8 cellular contexts compared by ENCODE assay signal in genomic region chr7:2529161-2530075, GRCh38.
DNase-seq lines count a peak whose midpoint lies in the region; ATAC-seq lines count a peak whose summit lies in the region.

No MANE protein-coding gene starts in this region.

- peaks cover 49% of the 10 kb centered on the region for H3K36me3 ChIP-seq in NT2/D1 (ENCODE audit: insufficient read depth, insufficient read length, low read length)

- ATAC-seq in GM21576 (IDR thresholded peaks at IDR 0.05; ENCODE audit: unreplicated experiment) = peak; percentile 36
- no peak for ATAC-seq in HG03045 (IDR thresholded peaks at IDR 0.05; ENCODE audit: unreplicated experiment)

- no peaks in the 10 kb centered on the region for H3K27me3 ChIP-seq in NT2/D1 (ENCODE audit: insufficient read depth, insufficient read length)

- intact Hi-C loops in head of caudate nucleus (cut with DNase I) = no loop called here

- H3K4me3 ChIP-seq in NT2/D1 (ENCODE audit: insufficient read length, low read depth) = no peak overlapping the region
- H3K4me3 ChIP-seq in skin epidermis = peak overlapping the region in 1 of 7 experiments; percentile 13

- H3K9ac ChIP-seq in NT2/D1 (ENCODE audit: insufficient read length, low read depth) = peak overlapping the region; percentile 47

- peak overlapping the region; percentile 43 to 99 (median 84) for H3K27ac ChIP-seq in skin epidermis

- DNase-seq in Ammon's horn (ENCODE audit: low spot score) (peak; percentile 76), NT2/D1 (ENCODE audit: low read depth, low spot score) (no peak), activated gamma-delta T cell (lab: John Stamatoyannopoulos, UW) (peak; percentile 57), head of caudate nucleus (peak in 26 of 42 donors; percentile 41 to 74 (median 63)), D341Med (ENCODE audit: low spot score) (no peak)

- H3K4me1 ChIP-seq in NT2/D1 (ENCODE audit: insufficient read depth, insufficient read length) = peaks cover 51% of the 10 kb centered on the region

- no peaks in the 10 kb centered on the region for H3K9me3 ChIP-seq in NT2/D1 (ENCODE audit: insufficient read depth, low read length)

Comparison
In these comparisons a context has a peak if more than half of its experiments do, and no peak if none do; other contexts are left out.
1. DNase-seq: peak in Ammon's horn (single experiment), activated gamma-delta T cell (single experiment) and head of caudate nucleus (26 of 42); none in NT2/D1 (single experiment) and D341Med (single experiment).